ENCODE assay signal across 21 cellular contexts in the genomic region with DNA sequence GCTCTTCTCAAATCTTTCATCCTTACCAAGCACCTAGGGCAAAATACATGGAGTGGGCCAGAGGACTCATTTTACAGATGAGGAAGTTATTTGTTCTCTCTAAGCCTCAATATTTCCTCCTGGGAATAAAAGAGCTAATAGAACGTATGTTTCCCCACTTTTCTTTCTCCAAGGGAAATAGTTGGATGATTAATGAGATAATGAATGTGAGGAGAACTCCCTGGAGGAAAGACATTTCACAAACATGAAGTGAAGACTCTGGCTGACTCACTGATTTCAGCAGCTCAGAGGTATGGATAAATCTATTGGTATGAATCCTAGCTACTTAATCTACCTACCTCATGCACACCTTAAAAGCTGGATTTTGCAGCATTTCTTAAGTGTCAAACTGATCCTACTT.
DNase-seq lines count a peak whose midpoint lies in the region; ATAC-seq, FAIRE-seq and TF ChIP-seq lines count a peak whose summit lies in the region.
"Had no signal": no experiment of that assay in that cellular context is flagged by ENCODE, and none has a peak within 500 bp of the region (broad histone marks: within the 10 kb centered on the region; RNA-seq: fewer than 3 reads in every experiment).

No MANE protein-coding gene starts in this region.

- H3K36me3 Mint-ChIP-seq in activated naive CD8-positive, alpha-beta T cell treated with anti-CD3 and anti-CD28 coated beads, Interleukin-2, amount 50 U/mL, for 24 hours (ENCODE audit: low read depth): no peaks in the 10 kb centered on the region
- no peaks in the 10 kb centered on the region for H3K36me3 Mint-ChIP-seq in naive thymus-derived CD4-positive, alpha-beta T cell
- no peaks in the 10 kb centered on the region for H3K36me3 Mint-ChIP-seq in activated naive CD8-positive, alpha-beta T cell treated with anti-CD3 and anti-CD28 coated beads for 36 hours
- H3K36me3 Mint-ChIP-seq: natural killer cell had no signal

- TF ChIP-seq CTCF in endothelial cell of umbilical vein (IDR thresholded peaks at IDR 0.05; ENCODE audit: extremely low read depth in 1 of 2, insufficient read depth in 1 of 2, low read depth in 1 of 2, low read length in 2 of 2): no peak

- no peaks in the 10 kb centered on the region for H3K27me3 ChIP-seq in endothelial cell of umbilical vein (ENCODE audit: control insufficient read depth in 2 of 2, insufficient read depth in 2 of 2, low read length in 2 of 2)
- H3K27me3 ChIP-seq in naive thymus-derived CD4-positive, alpha-beta T cell (ENCODE audit: control insufficient read depth in 2 of 2, insufficient read depth in 2 of 2, low read length in 2 of 2): no peaks in the 10 kb centered on the region
- H3K27me3 ChIP-seq: BE2C had no signal

- DNase-seq in Caki2 (ENCODE audit: low read depth) (peak; percentile 28), NCI-H226 (peak; percentile 90), endothelial cell of umbilical vein (ENCODE audit: low read depth, low spot score) (peak; percentile 63)
- DNase-seq in activated naive CD8-positive, alpha-beta T cell treated with anti-CD3 and anti-CD28 coated beads, Interleukin-2, amount 50 U/mL, for 24 hours: no peak
- no peak for DNase-seq in naive thymus-derived CD4-positive, alpha-beta T cell
- no peak for DNase-seq in activated naive CD8-positive, alpha-beta T cell treated with anti-CD3 and anti-CD28 coated beads for 36 hours
- DNase-seq: activated CD4-positive, alpha-beta T cell treated with anti-CD3 and anti-CD28 coated beads, Interleukin-2, amount 50 U/mL, for 4 hours; activated T-cell treated with anti-CD3 and anti-CD28 coated beads, Interleukin-2, amount 50 U/mL, for 48 hours; BE2C; DMS53; erythroblast; lower lobe of right lung; natural killer cell; NK-92 treated with Interleukin-12 subunit alpha and Interleukin-12 subunit beta, amount 100 ng/mL, for 24 hours; SIG-M5; stimulated activated CD4-positive, alpha-beta T cell treated with anti-CD3 and anti-CD28 coated beads, Interleukin-1b, Interleukin-23, amount 100 ng/mL, for 48 hours; stimulated activated CD8-positive, alpha-beta memory T cell treated with anti-CD3 and anti-CD28 coated beads, Interleukin-4, amount 100 ng/mL, for 48 hours had no signal

- peaks cover 5% of the 10 kb centered on the region for H3K4me1 Mint-ChIP-seq in activated naive CD8-positive, alpha-beta T cell treated with anti-CD3 and anti-CD28 coated beads, Interleukin-2, amount 50 U/mL, for 24 hours
- H3K4me1 Mint-ChIP-seq in naive thymus-derived CD4-positive, alpha-beta T cell: peaks cover 0 to 4% (median 0%) of the 10 kb centered on the region in 7 donors
- peaks cover 3% of the 10 kb centered on the region for H3K4me1 Mint-ChIP-seq in activated naive CD8-positive, alpha-beta T cell treated with anti-CD3 and anti-CD28 coated beads for 36 hours

- H3K4me2 ChIP-seq in endothelial cell of umbilical vein (ENCODE audit: insufficient read depth, low read length): peak overlapping the region; percentile 25

- no peak for TF ChIP-seq POLR2A in endothelial cell of umbilical vein (IDR thresholded peaks at IDR 0.05; ENCODE audit: low read depth, low read length)

- POLR2A ChIA-PET in endothelial cell of umbilical vein (lab: Charles Lee): no interaction called here
- POLR2A ChIA-PET in naive thymus-derived CD4-positive, alpha-beta T cell (lab: Charles Lee): no interaction called here

- WGBS in mesodermal cell (ENCODE audit: insufficient coverage in 2 of 2), 2 experiments: no CpG with 5 or more reads among the region's 1 CpG

- no peak overlapping the region for H3K9ac ChIP-seq in endothelial cell of umbilical vein (replicated peaks; ENCODE audit: extremely low read depth, insufficient read depth, low read length)

- no peaks in the 10 kb centered on the region for H4K20me1 ChIP-seq in endothelial cell of umbilical vein (replicated peaks; ENCODE audit: control insufficient read depth, extremely low read depth, insufficient read depth, low read length)

- no peaks in the 10 kb centered on the region for H3K79me2 ChIP-seq in endothelial cell of umbilical vein (ENCODE audit: control insufficient read depth, insufficient read depth, low read length)

- FAIRE-seq in endothelial cell of umbilical vein (lab: Jason Lieb, UNC): peak; percentile 28

- H3K27me3 Mint-ChIP-seq in activated naive CD8-positive, alpha-beta T cell treated with anti-CD3 and anti-CD28 coated beads, Interleukin-2, amount 50 U/mL, for 24 hours: peaks cover 2% of the 10 kb centered on the region
- H3K27me3 Mint-ChIP-seq in naive thymus-derived CD4-positive, alpha-beta T cell: peaks cover 8 to 35% (median 14%) of the 10 kb centered on the region in 5 donors
- peaks cover 6% of the 10 kb centered on the region for H3K27me3 Mint-ChIP-seq in activated naive CD8-positive, alpha-beta T cell treated with anti-CD3 and anti-CD28 coated beads for 36 hours

- no peak overlapping the region for H2AFZ ChIP-seq in endothelial cell of umbilical vein (ENCODE audit: low read depth, low read length)

- intact Hi-C loops in endothelial cell of umbilical vein (cut with micrococcal nuclease): loop anchor here (1.0 to 2.0 kb wide), 2 partner anchors 8 to 70 kb away; no protein-coding TSS in a partner anchor
- intact Hi-C loops in naive thymus-derived CD4-positive, alpha-beta T cell (cut with micrococcal nuclease): no loop called here

- no peak overlapping the region for H3K27ac ChIP-seq in endothelial cell of umbilical vein (ENCODE audit: insufficient read depth, low read depth, low read length)
- H3K27ac ChIP-seq in mesodermal cell (ENCODE audit: low read depth, low read length, severe bottlenecking): peak overlapping the region; percentile 42
- H3K27ac ChIP-seq in naive thymus-derived CD4-positive, alpha-beta T cell (ENCODE audit: low read depth, low read length): no peak overlapping the region
- H3K27ac ChIP-seq: coronary artery, lower lobe of right lung had no signal

- H3K4me1 ChIP-seq in endothelial cell of umbilical vein (ENCODE audit: control insufficient read depth, extremely low read depth, insufficient read depth, low read length) (peaks cover 16% of the 10 kb centered on the region), mesodermal cell (ENCODE audit: control insufficient read depth, insufficient read depth, low read length, poor library complexity, severe bottlenecking) (peaks cover 18% of the 10 kb centered on the region)
- H3K4me1 ChIP-seq in naive thymus-derived CD4-positive, alpha-beta T cell (ENCODE audit: control insufficient read depth in 2 of 2, insufficient read depth in 2 of 2, low read length in 2 of 2): no peaks in the 10 kb centered on the region
- H3K4me1 ChIP-seq: HAP-1, lower lobe of right lung had no signal

- ATAC-seq in activated naive CD8-positive, alpha-beta T cell treated with anti-CD3 and anti-CD28 coated beads, Interleukin-2, amount 50 U/mL, for 24 hours: no peak
- no peak for ATAC-seq in naive thymus-derived CD4-positive, alpha-beta T cell
- no peak for ATAC-seq in GM19452 (IDR thresholded peaks at IDR 0.05; ENCODE audit: unreplicated experiment)
- ATAC-seq: lower lobe of right lung, natural killer cell had no signal

- no peaks in the 10 kb centered on the region for H3K9me3 Mint-ChIP-seq in activated naive CD8-positive, alpha-beta T cell treated with anti-CD3 and anti-CD28 coated beads, Interleukin-2, amount 50 U/mL, for 24 hours
- H3K9me3 Mint-ChIP-seq in naive thymus-derived CD4-positive, alpha-beta T cell: no peaks in the 10 kb centered on the region
- no peaks in the 10 kb centered on the region for H3K9me3 Mint-ChIP-seq in activated naive CD8-positive, alpha-beta T cell treated with anti-CD3 and anti-CD28 coated beads for 36 hours
- H3K9me3 Mint-ChIP-seq: natural killer cell had no signal

- H3K9me3 ChIP-seq in endothelial cell of umbilical vein (replicated peaks; ENCODE audit: control insufficient read depth, insufficient read depth, low read length) (no peaks in the 10 kb centered on the region), mesodermal cell (ENCODE audit: control insufficient read depth, low read length) (no peaks in the 10 kb centered on the region)
- no peaks in the 10 kb centered on the region for H3K9me3 ChIP-seq in naive thymus-derived CD4-positive, alpha-beta T cell (ENCODE audit: control insufficient read depth in 2 of 3, low read length in 3 of 3)
- H3K9me3 ChIP-seq: BE2C, HAP-1, lower lobe of right lung had no signal

- H3K27ac Mint-ChIP-seq in activated naive CD8-positive, alpha-beta T cell treated with anti-CD3 and anti-CD28 coated beads, Interleukin-2, amount 50 U/mL, for 24 hours: no peak overlapping the region
- H3K27ac Mint-ChIP-seq in naive thymus-derived CD4-positive, alpha-beta T cell: no peak overlapping the region
- H3K27ac Mint-ChIP-seq in activated naive CD8-positive, alpha-beta T cell treated with anti-CD3 and anti-CD28 coated beads for 36 hours: no peak overlapping the region
- H3K27ac Mint-ChIP-seq: natural killer cell had no signal

- CTCF ChIA-PET in endothelial cell of umbilical vein (lab: Charles Lee): interaction anchor here (0.9 to 3.0 kb wide), 10 partner anchors 9 to 197 kb away, joined by 3 to 15 read pairs (median 4); no protein-coding TSS in a partner anchor
- CTCF ChIA-PET in naive thymus-derived CD4-positive, alpha-beta T cell (lab: Charles Lee): interaction anchor here (0.7 kb wide), 1 partner anchor 996 kb away, joined by 4 read pairs; no protein-coding TSS in a partner anchor

- no TSS peak for BruUV-seq in endothelial cell of umbilical vein (replicated peaks; lab: Mats Ljungman, UMichigan)

- in situ Hi-C loops in Caki2 (cut with HindIII; ENCODE audit: low pct_unique_long_range_greater_than_20kb, low sequenced_read_pairs): no loop called here

- H3K4me3 ChIP-seq in endothelial cell of umbilical vein (replicated peaks in 1 of 3; ENCODE audit: insufficient read depth in 1 of 3, low read depth in 1 of 3, low read length in 3 of 3) (no peak overlapping the region), mesodermal cell (ENCODE audit: extremely low read depth, insufficient read depth, low read length, poor library complexity, severe bottlenecking) (no peak overlapping the region)
- no peak overlapping the region for H3K4me3 ChIP-seq in naive thymus-derived CD4-positive, alpha-beta T cell (ENCODE audit: low read length)
- H3K4me3 ChIP-seq: coronary artery, HAP-1, lower lobe of right lung had no signal

- H3K9me1 ChIP-seq in endothelial cell of umbilical vein (replicated peaks; ENCODE audit: control insufficient read depth, extremely low read depth, insufficient read depth, low read length): no peaks in the 10 kb centered on the region

- no peaks in the 10 kb centered on the region for H3K36me3 ChIP-seq in endothelial cell of umbilical vein (ENCODE audit: control insufficient read depth in 2 of 2, extremely low read depth in 1 of 2, insufficient read depth in 2 of 2, low read length in 2 of 2)
- no peaks in the 10 kb centered on the region for H3K36me3 ChIP-seq in mesodermal cell (ENCODE audit: control insufficient read depth, insufficient read depth, low read length)
- H3K36me3 ChIP-seq in naive thymus-derived CD4-positive, alpha-beta T cell (ENCODE audit: control insufficient read depth in 2 of 3, insufficient read depth in 3 of 3, low read length in 3 of 3): no peaks in the 10 kb centered on the region
- H3K36me3 ChIP-seq: BE2C, HAP-1, lower lobe of right lung had no signal

- dilution Hi-C loops in endothelial cell of umbilical vein (cut with MboI; ENCODE audit: extremely low pct_ligation_motif_present, low sequenced_read_pairs): no loop called here

- no peak overlapping the region for H3K4me3 Mint-ChIP-seq in activated naive CD8-positive, alpha-beta T cell treated with anti-CD3 and anti-CD28 coated beads, Interleukin-2, amount 50 U/mL, for 24 hours
- H3K4me3 Mint-ChIP-seq in naive thymus-derived CD4-positive, alpha-beta T cell: no peak overlapping the region
- H3K4me3 Mint-ChIP-seq in activated naive CD8-positive, alpha-beta T cell treated with anti-CD3 and anti-CD28 coated beads for 36 hours: no peak overlapping the region
- H3K4me3 Mint-ChIP-seq: natural killer cell had no signal

Comparison
In these comparisons a context has a peak if more than half of its experiments do, and no peak if none do; other contexts are left out.
1. DNase-seq: peak in Caki2 (single experiment), NCI-H226 (single experiment) and endothelial cell of umbilical vein (single experiment); none in activated naive CD8-positive, alpha-beta T cell treated with anti-CD3 and anti-CD28 coated beads, Interleukin-2, amount 50 U/mL, for 24 hours (single experiment), naive thymus-derived CD4-positive, alpha-beta T cell (0 of 9) and activated naive CD8-positive, alpha-beta T cell treated with anti-CD3 and anti-CD28 coated beads for 36 hours (single experiment).